In the genomic region with DNA sequence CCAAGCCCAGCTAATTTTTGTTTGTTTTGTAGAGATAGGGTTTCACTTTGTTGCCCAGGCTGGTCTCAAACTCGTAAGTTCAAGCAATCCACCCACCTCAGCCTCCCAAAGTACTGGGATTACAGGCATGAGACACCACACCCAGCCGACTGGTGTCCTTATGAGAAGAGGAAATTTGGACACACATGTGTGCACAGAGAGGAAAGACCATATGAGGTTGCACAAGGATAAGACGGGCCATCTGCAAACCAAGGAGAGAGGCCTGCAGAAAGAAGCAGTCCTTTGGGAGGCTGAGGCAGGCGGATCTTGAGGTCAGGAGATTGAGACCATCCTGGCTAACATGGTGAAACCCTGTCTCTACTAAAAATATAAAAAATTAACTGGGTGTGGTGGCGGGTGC, we compare ENCODE assay signal across 4 cellular contexts.
DNase-seq lines count a peak whose midpoint lies in the region; TF ChIP-seq lines count a peak whose summit lies in the region.
"Not testable (repeated sequence)": the region's sequence is repeated elsewhere in the genome, so short reads cannot be mapped to it uniquely, and the experiment has no call there.

No MANE protein-coding gene starts in this region.

- not testable (repeated sequence) for TF ChIP-seq CTCF in left ventricle myocardium inferior (IDR thresholded peaks at IDR 0.05; ENCODE audit: borderline replicate concordance)

- peak overlapping the region; percentile 8 for H3K4me2 ChIP-seq in BLaER1
- H3K4me2 ChIP-seq in BLaER1 treated with 17β-estradiol and CSF1 and Interleukin-3, amounts not matched to agents 10 nM and 100 nM, result peak overlapping the region in 8 of 11 experiments; percentile 4 to 49 (median 32); a peak in 12 of 22 replicates

- H3K4me1 ChIP-seq in BLaER1, result not testable (repeated sequence)
- peaks cover 0 to 11% (median 8%) of the 10 kb centered on the region in 10 experiments; a peak in 10 of 20 replicates for H3K4me1 ChIP-seq in BLaER1 treated with 17β-estradiol and CSF1 and Interleukin-3, amounts not matched to agents 10 nM and 100 nM
- peaks cover 41% of the 10 kb centered on the region for H3K4me1 ChIP-seq in left ventricle myocardium inferior

- H3K27me3 ChIP-seq in BLaER1; BLaER1 treated with 17β-estradiol and CSF1 and Interleukin-3, amounts not matched to agents 10 nM and 100 nM; left ventricle myocardium inferior (ENCODE audit: low read depth): not testable (repeated sequence)

- H3K9me3 ChIP-seq in BLaER1 (peaks cover 19% of the 10 kb centered on the region), left ventricle myocardium inferior (replicated peaks) (peaks cover 15% of the 10 kb centered on the region)
- H3K9me3 ChIP-seq in BLaER1 treated with 17β-estradiol and CSF1 and Interleukin-3, amounts not matched to agents 10 nM and 100 nM (replicated peaks in 1 of 11), result peaks cover 10 to 32% (median 20%) of the 10 kb centered on the region in 11 experiments

- not testable (repeated sequence) for H4K20me1 ChIP-seq in BLaER1; BLaER1 treated with 17β-estradiol and CSF1 and Interleukin-3, amounts not matched to agents 10 nM and 100 nM

- intact Hi-C loops in left ventricle myocardium inferior (cut with micrococcal nuclease), result not testable (repeated sequence)

- not testable (repeated sequence) for H3K9ac ChIP-seq in BLaER1; BLaER1 treated with 17β-estradiol and CSF1 and Interleukin-3, amounts not matched to agents 10 nM and 100 nM

- H3K27ac ChIP-seq in BLaER1, result not testable (repeated sequence)
- peak overlapping the region in 4 of 11 experiments; percentile 47 to 59 (median 58); a peak in 6 of 22 replicates for H3K27ac ChIP-seq in BLaER1 treated with 17β-estradiol and CSF1 and Interleukin-3, amounts not matched to agents 10 nM and 100 nM
- H3K27ac ChIP-seq in left ventricle myocardium inferior (replicated peaks), result peak overlapping the region; percentile 68

- not testable (repeated sequence) for H3K36me3 ChIP-seq in BLaER1; BLaER1 treated with 17β-estradiol and CSF1 and Interleukin-3, amounts not matched to agents 10 nM and 100 nM; left ventricle myocardium inferior

- not testable (repeated sequence) for H3K4me3 ChIP-seq in BLaER1; BLaER1 treated with 17β-estradiol and CSF1 and Interleukin-3, amounts not matched to agents 10 nM and 100 nM; left ventricle myocardium inferior

- peak; percentile 56 for DNase-seq in NCI-H2171 treated with DMSO at 0.1 percent for 48 hours (lab: John Stamatoyannopoulos, UW)
- not testable (repeated sequence) for DNase-seq in left ventricle myocardium inferior
